36 cellular contexts compared by ENCODE assay signal in the genomic region with DNA sequence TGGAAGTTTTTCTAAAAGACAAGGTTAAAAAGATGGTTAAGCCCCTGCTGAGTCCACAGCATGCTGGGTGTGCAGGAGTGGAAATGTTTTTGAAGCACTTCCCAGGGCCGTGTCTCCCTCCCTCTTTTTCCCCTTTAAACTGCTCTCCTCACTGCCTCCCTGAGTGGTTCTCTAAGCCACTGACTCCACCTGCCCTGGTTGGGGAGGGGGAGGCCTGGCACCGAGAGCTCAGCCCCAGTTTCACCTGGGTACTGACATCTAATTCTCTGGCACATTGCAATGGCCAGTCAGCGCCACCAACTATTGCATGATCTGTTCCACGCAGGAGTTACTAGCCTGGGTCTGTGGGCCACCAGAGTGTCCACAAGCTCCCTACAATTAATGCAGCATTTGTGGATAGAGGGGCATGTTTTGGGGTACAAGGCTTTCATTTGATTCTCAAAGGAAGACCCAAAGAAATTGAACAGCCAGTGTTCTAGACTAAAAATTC. TPM values are rescaled to one million over a fixed set of nuclear protein-coding genes. Genes with fewer than 3 reads are reported as not detected.
"Had no signal": no experiment of that assay in that cellular context is flagged by ENCODE, and none has a peak within 500 bp of the region (broad histone marks: within the 10 kb centered on the region; RNA-seq: fewer than 3 reads in every experiment).

No MANE protein-coding gene starts in this region.

- H3K27me3 ChIP-seq: ascending aorta, cardiac muscle cell, MG63, SJCRH30 had no signal

- H3K9me3 ChIP-seq: ascending aorta, MG63, SJCRH30 had no signal

- H3K27ac ChIP-seq: ascending aorta, cardiac muscle cell, SJCRH30, SK-N-MC, WERI-Rb-1 had no signal

- H3K9me3 Mint-ChIP-seq: activated CD4-positive, alpha-beta memory T cell treated with anti-CD3 and anti-CD28 coated beads, Interleukin-2, amount 10 ng/mL, durations not matched to agents 7 days and 5 days; activated naive CD8-positive, alpha-beta T cell treated with anti-CD3 and anti-CD28 coated beads, Interleukin-2, amount 10 ng/mL, durations not matched to agents 7 days and 5 days; central memory CD8-positive, alpha-beta T cell had no signal

- H3K36me3 ChIP-seq: cardiac muscle cell, SJCRH30 had no signal

- H3K4me1 Mint-ChIP-seq: activated CD4-positive, alpha-beta memory T cell treated with anti-CD3 and anti-CD28 coated beads, Interleukin-2, amount 10 ng/mL, durations not matched to agents 7 days and 5 days; activated CD8-positive, alpha-beta memory T cell treated with anti-CD3 and anti-CD28 coated beads, Interleukin-2, amount 10 ng/mL, durations not matched to agents 7 days and 5 days; activated naive CD8-positive, alpha-beta T cell treated with anti-CD3 and anti-CD28 coated beads, Interleukin-2, amount 10 ng/mL, durations not matched to agents 7 days and 5 days; central memory CD8-positive, alpha-beta T cell had no signal

- DNase-seq: activated CD4-positive, alpha-beta memory T cell treated with anti-CD3 and anti-CD28 coated beads, Interleukin-2, amount 10 ng/mL, durations not matched to agents 7 days and 5 days; activated CD4-positive, alpha-beta T cell treated with anti-CD3 and anti-CD28 coated beads for 1 hour; activated CD4-positive, alpha-beta T cell treated with anti-CD3 and anti-CD28 coated beads for 48 hours; activated CD4-positive, CD25-positive, alpha-beta regulatory T cell; activated CD8-positive, alpha-beta memory T cell treated with anti-CD3 and anti-CD28 coated beads for 24 hours; activated CD8-positive, alpha-beta memory T cell treated with anti-CD3 and anti-CD28 coated beads, Interleukin-2, amount 10 ng/mL, durations not matched to agents 7 days and 5 days; activated CD8-positive, alpha-beta memory T cell treated with anti-CD3 and anti-CD28 coated beads, Interleukin-2, amount 50 U/mL, for 48 hours; activated effector memory CD4-positive, alpha-beta T cell treated with Interleukin-2 at 50 U/mL for 16 hours; activated naive CD4-positive, alpha-beta T cell treated with anti-CD3 and anti-CD28 coated beads, Interleukin-2, amount 50 U/mL, for 16 hours; activated naive CD8-positive, alpha-beta T cell treated with anti-CD3 and anti-CD28 coated beads, Interleukin-2, amount 10 ng/mL, durations not matched to agents 7 days and 5 days; activated T-cell treated with anti-CD3 and anti-CD28 coated beads, Interleukin-2, amount 50 U/mL, for 48 hours; amygdala; Kasumi-1; MG63; NCI-H1092 treated with DMSO at 0.1 percent for 48 hours; NCI-H146; NCI-H2029 treated with DMSO at 0.1 percent for 48 hours; NCI-H2107; NCI-H226; NCI-H446 treated with DMSO at 0.1 percent for 48 hours; NCI-H69; NCI-H82; SHP77; SJCRH30; T1000; WERI-Rb-1 had no signal

- ATAC-seq: activated CD8-positive, alpha-beta memory T cell treated with anti-CD3 and anti-CD28 coated beads, Interleukin-2, amount 10 ng/mL, durations not matched to agents 7 days and 5 days; Panc1 had no signal

- H3K36me3 Mint-ChIP-seq: activated CD8-positive, alpha-beta memory T cell treated with anti-CD3 and anti-CD28 coated beads, Interleukin-2, amount 10 ng/mL, durations not matched to agents 7 days and 5 days; activated naive CD8-positive, alpha-beta T cell treated with anti-CD3 and anti-CD28 coated beads, Interleukin-2, amount 10 ng/mL, durations not matched to agents 7 days and 5 days had no signal

- H3K4me3 ChIP-seq: ascending aorta, cardiac muscle cell, MG63, SJCRH30, SK-N-MC had no signal

- H3K27ac Mint-ChIP-seq: activated CD4-positive, alpha-beta memory T cell treated with anti-CD3 and anti-CD28 coated beads, Interleukin-2, amount 10 ng/mL, durations not matched to agents 7 days and 5 days; activated CD8-positive, alpha-beta memory T cell treated with anti-CD3 and anti-CD28 coated beads, Interleukin-2, amount 10 ng/mL, durations not matched to agents 7 days and 5 days; activated naive CD8-positive, alpha-beta T cell treated with anti-CD3 and anti-CD28 coated beads, Interleukin-2, amount 10 ng/mL, durations not matched to agents 7 days and 5 days had no signal

- H3K4me1 ChIP-seq: ascending aorta, SJCRH30 had no signal

- H3K4me3 Mint-ChIP-seq: activated CD4-positive, alpha-beta memory T cell treated with anti-CD3 and anti-CD28 coated beads, Interleukin-2, amount 10 ng/mL, durations not matched to agents 7 days and 5 days; activated CD8-positive, alpha-beta memory T cell treated with anti-CD3 and anti-CD28 coated beads, Interleukin-2, amount 10 ng/mL, durations not matched to agents 7 days and 5 days; activated naive CD8-positive, alpha-beta T cell treated with anti-CD3 and anti-CD28 coated beads, Interleukin-2, amount 10 ng/mL, durations not matched to agents 7 days and 5 days; central memory CD8-positive, alpha-beta T cell had no signal

RNA-seq across cellular contexts. Expression of gene MPP3, which starts 22.7 kb away (rescaled TPM):
- total RNA-seq: activated CD4-positive, alpha-beta memory T cell treated with anti-CD3 and anti-CD28 coated beads, Interleukin-2, amount 10 ng/mL, durations not matched to agents 7 days and 5 days; activated CD8-positive, alpha-beta memory T cell treated with anti-CD3 and anti-CD28 coated beads, Interleukin-2, amount 10 ng/mL, durations not matched to agents 7 days and 5 days; T-helper 1 cell treated with Interleukin-12 subunit alpha and Interleukin-12 subunit beta and Interleukin-4 antibody, amounts not matched to agents 30 ng/mL and 1 ng/mL, for 36 hours; T-helper 2 cell treated with Interferon-gamma antibody and Interleukin-4, amounts not matched to agents 100 ng/mL and 5 ng/mL, for 36 hours had no signal

RNA-seq across cellular contexts. Expression of gene CFAP97D1, which starts 30.0 kb away (rescaled TPM):
- total RNA-seq: activated CD4-positive, alpha-beta memory T cell treated with anti-CD3 and anti-CD28 coated beads, Interleukin-2, amount 10 ng/mL, durations not matched to agents 7 days and 5 days; activated CD8-positive, alpha-beta memory T cell treated with anti-CD3 and anti-CD28 coated beads, Interleukin-2, amount 10 ng/mL, durations not matched to agents 7 days and 5 days; activated naive CD8-positive, alpha-beta T cell treated with anti-CD3 and anti-CD28 coated beads, Interleukin-2, amount 10 ng/mL, durations not matched to agents 7 days and 5 days; ascending aorta; cardiac muscle cell; chondrocyte; RPMI7951; SJCRH30; T-helper 1 cell treated with Interleukin-12 subunit alpha and Interleukin-12 subunit beta and Interleukin-4 antibody, amounts not matched to agents 30 ng/mL and 1 ng/mL, for 36 hours; T-helper 2 cell treated with Interferon-gamma antibody and Interleukin-4, amounts not matched to agents 100 ng/mL and 5 ng/mL, for 36 hours had no signal
- polyA plus RNA-seq: adipose tissue, cardiac muscle cell had no signal

RNA-seq across cellular contexts. Expression of gene CD300LG, which starts 36.7 kb away (rescaled TPM):
- total RNA-seq: activated CD4-positive, alpha-beta memory T cell treated with anti-CD3 and anti-CD28 coated beads, Interleukin-2, amount 10 ng/mL, durations not matched to agents 7 days and 5 days; activated CD8-positive, alpha-beta memory T cell treated with anti-CD3 and anti-CD28 coated beads, Interleukin-2, amount 10 ng/mL, durations not matched to agents 7 days and 5 days; activated naive CD8-positive, alpha-beta T cell treated with anti-CD3 and anti-CD28 coated beads, Interleukin-2, amount 10 ng/mL, durations not matched to agents 7 days and 5 days; cardiac muscle cell; chondrocyte; RPMI7951; SJCRH30; T-helper 1 cell treated with Interleukin-12 subunit alpha and Interleukin-12 subunit beta and Interleukin-4 antibody, amounts not matched to agents 30 ng/mL and 1 ng/mL, for 36 hours; T-helper 2 cell treated with Interferon-gamma antibody and Interleukin-4, amounts not matched to agents 100 ng/mL and 5 ng/mL, for 36 hours had no signal
- polyA plus RNA-seq: cardiac muscle cell had no signal

RNA-seq across cellular contexts. Expression of gene SOST, which starts 51.7 kb away (rescaled TPM):
- total RNA-seq: activated CD4-positive, alpha-beta memory T cell treated with anti-CD3 and anti-CD28 coated beads, Interleukin-2, amount 10 ng/mL, durations not matched to agents 7 days and 5 days; activated CD8-positive, alpha-beta memory T cell treated with anti-CD3 and anti-CD28 coated beads, Interleukin-2, amount 10 ng/mL, durations not matched to agents 7 days and 5 days; activated naive CD8-positive, alpha-beta T cell treated with anti-CD3 and anti-CD28 coated beads, Interleukin-2, amount 10 ng/mL, durations not matched to agents 7 days and 5 days; chondrocyte; RPMI7951; SJCRH30; T-helper 1 cell treated with Interleukin-12 subunit alpha and Interleukin-12 subunit beta and Interleukin-4 antibody, amounts not matched to agents 30 ng/mL and 1 ng/mL, for 36 hours; T-helper 2 cell treated with Interferon-gamma antibody and Interleukin-4, amounts not matched to agents 100 ng/mL and 5 ng/mL, for 36 hours had no signal
- polyA plus RNA-seq: adipose tissue had no signal
